31 cellular contexts compared by ENCODE assay signal in genomic region chr11:10891321-10891720, GRCh38.
"Had no signal": no experiment of that assay in that cellular context is flagged by ENCODE, and none has a peak within 500 bp of the region (broad histone marks: within the 10 kb centered on the region; RNA-seq: fewer than 3 reads in every experiment).

No MANE protein-coding gene starts in this region.

- H3K27me3 ChIP-seq: ascending aorta, cardiac muscle cell had no signal

- H3K4me3 ChIP-seq: ascending aorta, cardiac muscle cell had no signal

- H3K9me3 ChIP-seq: ascending aorta had no signal

- H3K27ac ChIP-seq: ascending aorta, cardiac muscle cell, WERI-Rb-1 had no signal

- FAIRE-seq: bronchial epithelial cell had no signal

- H3K36me3 ChIP-seq: ascending aorta, cardiac muscle cell, WERI-Rb-1 had no signal

- DNase-seq: activated CD4-positive, alpha-beta memory T cell treated with anti-CD3 and anti-CD28 coated beads, Interleukin-2, amount 10 ng/mL, durations not matched to agents 7 days and 5 days; activated CD4-positive, alpha-beta T cell treated with anti-CD3 and anti-CD28 coated beads for 1 hour; activated CD4-positive, alpha-beta T cell treated with anti-CD3 and anti-CD28 coated beads for 36 hours; activated CD4-positive, alpha-beta T cell treated with anti-CD3 and anti-CD28 coated beads for 48 hours; activated CD4-positive, alpha-beta T cell treated with anti-CD3 and anti-CD28 coated beads, Interleukin-2, amount 10 ng/mL, durations not matched to agents 7 days and 5 days; activated CD4-positive, alpha-beta T cell treated with anti-CD3 and anti-CD28 coated beads, Interleukin-2, amount 50 U/mL, for 48 hours; activated CD4-positive, CD25-positive, alpha-beta regulatory T cell; activated CD8-positive, alpha-beta memory T cell treated with anti-CD3 and anti-CD28 coated beads for 24 hours; activated CD8-positive, alpha-beta memory T cell treated with anti-CD3 and anti-CD28 coated beads, Interleukin-2, amount 10 ng/mL, durations not matched to agents 7 days and 5 days; activated CD8-positive, alpha-beta memory T cell treated with anti-CD3 and anti-CD28 coated beads, Interleukin-2, amount 50 U/mL, for 48 hours; activated CD8-positive, alpha-beta T cell treated with anti-CD3 and anti-CD28 coated beads, Interleukin-2, amount 10 ng/mL, durations not matched to agents 7 days and 5 days; activated effector memory CD4-positive, alpha-beta T cell treated with Interleukin-2 at 50 U/mL for 16 hours; activated gamma-delta T cell; activated naive CD4-positive, alpha-beta T cell treated with anti-CD3 and anti-CD28 coated beads, Interleukin-2, amount 10 ng/mL, durations not matched to agents 7 days and 5 days; activated naive CD4-positive, alpha-beta T cell treated with Interleukin-2 at 50 U/mL for 16 hours; activated naive CD8-positive, alpha-beta T cell treated with anti-CD3 and anti-CD28 coated beads, Interleukin-2, amount 10 ng/mL, durations not matched to agents 7 days and 5 days; activated naive CD8-positive, alpha-beta T cell treated with anti-CD3 and anti-CD28 coated beads, Interleukin-2, amount 50 U/mL, for 24 hours; activated T-cell treated with anti-CD3 and anti-CD28 coated beads, Interleukin-2, amount 50 U/mL, for 24 hours; activated T-cell treated with anti-CD3 and anti-CD28 coated beads, Interleukin-2, amount 50 U/mL, for 48 hours; amygdala; anterior cingulate cortex; caudate nucleus; cerebellar nuclear complex; T-helper 2 cell; T-helper 9 cell; WERI-Rb-1 had no signal

- ATAC-seq: activated CD4-positive, alpha-beta T cell treated with anti-CD3 and anti-CD28 coated beads for 36 hours; activated CD4-positive, CD25-positive, alpha-beta regulatory T cell treated with anti-CD3 and anti-CD28 coated beads, Interleukin-2, amount 50 U/mL, for 24 hours; activated CD8-positive, alpha-beta memory T cell treated with anti-CD3 and anti-CD28 coated beads, Interleukin-2, amount 10 ng/mL, durations not matched to agents 7 days and 5 days; activated CD8-positive, alpha-beta T cell treated with anti-CD3 and anti-CD28 coated beads, Interleukin-2, amount 10 ng/mL, durations not matched to agents 7 days and 5 days; activated naive CD8-positive, alpha-beta T cell treated with anti-CD3 and anti-CD28 coated beads, Interleukin-2, amount 50 U/mL, for 24 hours; WTC11 had no signal
